12 cellular contexts compared by ENCODE assay signal in genomic region chr4:105594094-105595010, GRCh38. TPM values are rescaled to one million over a fixed set of nuclear protein-coding genes. Genes with fewer than 3 reads are reported as not detected.
DNase-seq lines count a peak whose midpoint lies in the region; ATAC-seq and TF ChIP-seq lines count a peak whose summit lies in the region.
"Had no signal": no experiment of that assay in that cellular context is flagged by ENCODE, and none has a peak within 500 bp of the region (broad histone marks: within the 10 kb centered on the region; RNA-seq: fewer than 3 reads in every experiment).

No MANE protein-coding gene starts in this region.

- H3K4me2 ChIP-seq in OCI-LY3 (ENCODE audit: low read length), result peak overlapping the region; percentile 87

- intact Hi-C loops in activated CD4-positive, alpha-beta T cell treated with anti-CD3 and anti-CD28 coated beads for 36 hours (cut with DNase I, micrococcal nuclease), result no loop called here
- intact Hi-C loops in stomach (cut with DNase I; ENCODE audit: low total_unique reads) (no loop called here), ascending aorta (cut with DNase I) (no loop called here)

- H3K4me3 ChIP-seq in OCI-LY3 (ENCODE audit: low read length) (peak overlapping the region; percentile 66), stomach (no peak overlapping the region), ascending aorta (no peak overlapping the region)
- H3K4me3 ChIP-seq: SJSA1 had no signal

- TF ChIP-seq POLR2A in stomach (IDR thresholded peaks at IDR 0.05), result no peak

- H2AFZ ChIP-seq in OCI-LY3 (ENCODE audit: low read depth, low read length), result peak overlapping the region; percentile 64

- peaks cover 10% of the 10 kb centered on the region for H3K4me1 Mint-ChIP-seq in activated CD4-positive, alpha-beta T cell treated with anti-CD3 and anti-CD28 coated beads for 36 hours
- no peaks in the 10 kb centered on the region for H3K4me1 Mint-ChIP-seq in osteocyte (ENCODE audit: unreplicated experiment)

- no peaks in the 10 kb centered on the region for H3K36me3 ChIP-seq in OCI-LY3 (replicated peaks; ENCODE audit: low read depth, low read length)
- H3K36me3 ChIP-seq in stomach, result no peaks in the 10 kb centered on the region
- H3K36me3 ChIP-seq in ascending aorta, result no peaks in the 10 kb centered on the region
- H3K36me3 ChIP-seq: SJSA1 had no signal

- peak overlapping the region; percentile 34 for H3K9ac ChIP-seq in OCI-LY3 (ENCODE audit: low read length)

- no peak for TF ChIP-seq EP300 in stomach (IDR thresholded peaks at IDR 0.05)

- peaks cover 33% of the 10 kb centered on the region for H3K27me3 Mint-ChIP-seq in activated CD4-positive, alpha-beta T cell treated with anti-CD3 and anti-CD28 coated beads for 36 hours
- H3K27me3 Mint-ChIP-seq in osteocyte (ENCODE audit: unreplicated experiment), result peaks cover 37% of the 10 kb centered on the region

- DNase-seq in activated CD4-positive, alpha-beta T cell treated with anti-CD3 and anti-CD28 coated beads for 36 hours, result no peak
- DNase-seq in activated CD4-positive, alpha-beta T cell treated with anti-CD3 and anti-CD28 coated beads, Interleukin-2, amount 50 U/mL, for 1 hour, result no peak
- DNase-seq in stomach (no peak), SKM-1 treated with dmso at 0.1 percent for 144 hours (lab: John Stamatoyannopoulos, UW; ENCODE audit: unreplicated experiment) (no peak), osteocyte (ENCODE audit: extremely low spot score, unreplicated experiment) (no peak), ascending aorta (ENCODE audit: low spot score in 2 of 2) (no peak)
- DNase-seq: stimulated activated CD4-positive, alpha-beta T cell treated with anti-CD3 and anti-CD28 coated beads, Interleukin-1b, Interleukin-23, amount 100 ng/mL, for 48 hours had no signal

- H3K27ac ChIP-seq in OCI-LY3 (ENCODE audit: low read length) (peak overlapping the region; percentile 85), stomach (peak overlapping the region in 4 of 5 donors; percentile 56 to 66 (median 63)), ascending aorta (no peak overlapping the region)
- H3K27ac ChIP-seq: SJSA1 had no signal

- ATAC-seq in activated CD4-positive, alpha-beta T cell treated with anti-CD3 and anti-CD28 coated beads for 36 hours, result peak; percentile 95
- peak; percentile 87 for ATAC-seq in HG02840 (IDR thresholded peaks at IDR 0.05; ENCODE audit: low FRiP score, unreplicated experiment)

- POLR2A ChIA-PET in activated CD4-positive, alpha-beta T cell treated with anti-CD3 and anti-CD28 coated beads for 36 hours (lab: Charles Lee), result no interaction called here

- no peaks in the 10 kb centered on the region for H3K79me2 ChIP-seq in OCI-LY3 (ENCODE audit: low read length)

- H3K9me3 Mint-ChIP-seq in activated CD4-positive, alpha-beta T cell treated with anti-CD3 and anti-CD28 coated beads for 36 hours (ENCODE audit: low read depth), result no peaks in the 10 kb centered on the region
- no peaks in the 10 kb centered on the region for H3K9me3 Mint-ChIP-seq in osteocyte (ENCODE audit: unreplicated experiment)

- WGBS in stomach, 5 donors, result 15 to 30% (median 23%) methylated on average over 7 of the region's 7 CpGs

- no peaks in the 10 kb centered on the region for H3K36me3 Mint-ChIP-seq in activated CD4-positive, alpha-beta T cell treated with anti-CD3 and anti-CD28 coated beads for 36 hours (ENCODE audit: low read depth)
- H3K36me3 Mint-ChIP-seq in osteocyte (ENCODE audit: unreplicated experiment), result no peaks in the 10 kb centered on the region
- H3K36me3 Mint-ChIP-seq: activated naive CD8-positive, alpha-beta T cell had no signal

- H4K20me1 ChIP-seq in OCI-LY3 (ENCODE audit: insufficient read depth, low read length), result no peaks in the 10 kb centered on the region

- H3K27ac Mint-ChIP-seq in activated CD4-positive, alpha-beta T cell treated with anti-CD3 and anti-CD28 coated beads for 36 hours, result no peak overlapping the region
- no peak overlapping the region for H3K27ac Mint-ChIP-seq in osteocyte (ENCODE audit: unreplicated experiment)
- H3K27ac Mint-ChIP-seq: activated naive CD8-positive, alpha-beta T cell had no signal

- H3K27me3 ChIP-seq in OCI-LY3 (ENCODE audit: low read depth, low read length) (no peaks in the 10 kb centered on the region), stomach (no peaks in the 10 kb centered on the region), ascending aorta (no peaks in the 10 kb centered on the region)
- H3K27me3 ChIP-seq: SJSA1 had no signal

- CTCF ChIA-PET in activated CD4-positive, alpha-beta T cell treated with anti-CD3 and anti-CD28 coated beads for 36 hours (lab: Charles Lee), result no interaction called here

- H3K4me3 Mint-ChIP-seq in activated CD4-positive, alpha-beta T cell treated with anti-CD3 and anti-CD28 coated beads for 36 hours, result no peak overlapping the region
- H3K4me3 Mint-ChIP-seq in osteocyte (ENCODE audit: unreplicated experiment), result no peak overlapping the region
- H3K4me3 Mint-ChIP-seq: activated naive CD8-positive, alpha-beta T cell had no signal

- H3K9me3 ChIP-seq in OCI-LY3 (ENCODE audit: insufficient read depth, low read length) (no peaks in the 10 kb centered on the region), stomach (no peaks in the 10 kb centered on the region), ascending aorta (no peaks in the 10 kb centered on the region)
- H3K9me3 ChIP-seq: SJSA1 had no signal

- H3K4me1 ChIP-seq in OCI-LY3 (ENCODE audit: low read length) (peaks cover 32% of the 10 kb centered on the region), stomach (peaks cover 0 to 5% (median 1%) of the 10 kb centered on the region in 4 donors), ascending aorta (no peaks in the 10 kb centered on the region)
- H3K4me1 ChIP-seq: SJSA1 had no signal

- TF ChIP-seq CTCF in OCI-LY3 (IDR thresholded peaks at IDR 0.05; ENCODE audit: low read depth, low read length) (no peak), stomach (IDR thresholded peaks at IDR 0.05) (no peak), osteocyte (IDR thresholded peaks at IDR 0.05) (no peak), ascending aorta (IDR thresholded peaks at IDR 0.05) (no peak)

RNA-seq across cellular contexts. Expression of gene ARHGEF38, which starts 41.9 kb away (rescaled TPM):
- total RNA-seq in activated CD4-positive, alpha-beta T cell treated with anti-CD3 and anti-CD28 coated beads for 36 hours, result not detected
- total RNA-seq in stomach, result 10 to 100 TPM in 2 of 5 donors, 1 to 10 TPM in 3; 2.3 to 23.2 (median 3.5) TPM
- 1 to 10 TPM in 1 of 3 donors, under 1 TPM in 2; 0.61 to 1.4 (median 0.87) TPM for polyA plus RNA-seq in stomach
- total RNA-seq in osteocyte, result not detected in 2 replicates
- not detected for total RNA-seq in ascending aorta
- total RNA-seq: HT1080, SJSA1 had no signal

Comparison
In these comparisons a context has a peak if more than half of its experiments do, and no peak if none do; other contexts are left out.
1. H3K27ac ChIP-seq: peak in OCI-LY3 (single experiment) and stomach (4 of 5); none in ascending aorta (0 of 2).